In genomic region chr20:1341561-1342265, GRCh38 we compare ENCODE assay signal across 14 cellular contexts. TPM values are rescaled to one million over a fixed set of nuclear protein-coding genes. Genes with fewer than 3 reads are reported as not detected.
DNase-seq lines count a peak whose midpoint lies in the region; ATAC-seq and TF ChIP-seq lines count a peak whose summit lies in the region.
"Had no signal": no experiment of that assay in that cellular context is flagged by ENCODE, and none has a peak within 500 bp of the region (broad histone marks: within the 10 kb centered on the region; RNA-seq: fewer than 3 reads in every experiment).

No MANE protein-coding gene starts in this region.

- H2AK5ac ChIP-seq in mesenchymal stem cell (ENCODE audit: low read length, severe bottlenecking), result no peak overlapping the region

- peak overlapping the region; percentile 25 to 81 for H3K18ac ChIP-seq in mesenchymal stem cell (ENCODE audit: low read depth in 1 of 2, low read length in 2 of 2)

- WGBS in mesenchymal stem cell, result 65% methylated on average over 5 of the region's 5 CpGs

- peaks cover 19% of the 10 kb centered on the region for H3K79me1 ChIP-seq in mesenchymal stem cell (replicated peaks; ENCODE audit: low read length, poor library complexity, severe bottlenecking)

- peaks cover 0 to 5% of the 10 kb centered on the region in 2 experiments for H3K36me3 ChIP-seq in mesenchymal stem cell (ENCODE audit: control insufficient read depth in 1 of 2, insufficient read depth in 2 of 2, low read depth in 1 of 2, low read length in 2 of 2)

- no peak overlapping the region for H2AFZ ChIP-seq in mesenchymal stem cell (ENCODE audit: low read depth, low read length)

- no peaks in the 10 kb centered on the region for H3K27me3 ChIP-seq in mesenchymal stem cell (ENCODE audit: control insufficient read depth in 1 of 2, insufficient read depth in 1 of 2, low read length in 2 of 2)

- H3K4me3 ChIP-seq in AG10803 (ENCODE audit: low read length) (no peak overlapping the region), astrocyte of the spinal cord (ENCODE audit: low read depth, low read length) (no peak overlapping the region), mesenchymal stem cell (ENCODE audit: insufficient read depth in 1 of 2, low read depth in 1 of 2, low read length in 2 of 2) (no peak overlapping the region)

- H3K4me1 ChIP-seq in mesenchymal stem cell (ENCODE audit: control insufficient read depth, insufficient read depth, low read depth, low read length), result peaks cover 4% of the 10 kb centered on the region

- H3K9me3 ChIP-seq in mesenchymal stem cell (ENCODE audit: control insufficient read depth, low read length), result peaks cover 2% of the 10 kb centered on the region

- DNase-seq in AG10803 (ENCODE audit: low read depth), result peak; percentile 70
- DNase-seq in GM04504 (ENCODE audit: low read depth), result peak; percentile 40
- peak; percentile 31 for DNase-seq in astrocyte of the spinal cord (ENCODE audit: low read depth, low spot score)
- DNase-seq in mesenchymal stem cell, result peak; percentile 95
- DNase-seq in SW 1271 (lab: John Stamatoyannopoulos, UW), result no peak
- DNase-seq in omental fat pad (ENCODE audit: low spot score), result no peak
- no peak for DNase-seq in NCI-H2227 treated with DMSO at 0.1 percent for 48 hours (lab: John Stamatoyannopoulos, UW)
- DNase-seq: H7; left cardiac atrium; NCI-H345; nucleus accumbens; Right ventricle myocardium superior; stimulated activated CD4-positive, alpha-beta T cell treated with anti-CD3 and anti-CD28 coated beads, Interleukin-2, amount 100 ng/mL, for 24 hours had no signal

- no peak overlapping the region for H3K4ac ChIP-seq in mesenchymal stem cell (ENCODE audit: low read depth in 1 of 2, low read length in 2 of 2)

- no peak overlapping the region for H3K27ac ChIP-seq in mesenchymal stem cell (ENCODE audit: low read length, poor library complexity, severe bottlenecking)

- no peak overlapping the region for H3K4me2 ChIP-seq in mesenchymal stem cell (ENCODE audit: low read length, poor library complexity, severe bottlenecking)

- peak overlapping the region in 1 of 2 experiments; percentile 37 for H2BK12ac ChIP-seq in mesenchymal stem cell (ENCODE audit: low read length in 2 of 2)

- peak overlapping the region; percentile 22 for H4K8ac ChIP-seq in mesenchymal stem cell (ENCODE audit: low read length)

- H2BK15ac ChIP-seq in mesenchymal stem cell (ENCODE audit: low read depth, poor library complexity, severe bottlenecking), result peak overlapping the region; percentile 45

- H3K23ac ChIP-seq in mesenchymal stem cell (ENCODE audit: low read length in 2 of 2), result no peak overlapping the region

- TF ChIP-seq CTCF in AG10803 (conservative IDR thresholded peaks at IDR 0.05; ENCODE audit: low read length) (no peak), astrocyte of the spinal cord (IDR thresholded peaks at IDR 0.05; ENCODE audit: low read depth, low read length) (no peak), omental fat pad (IDR thresholded peaks at IDR 0.05) (no peak)

- H2BK5ac ChIP-seq in mesenchymal stem cell (ENCODE audit: low read depth, low read length, poor library complexity, severe bottlenecking), result no peak overlapping the region

- H4K91ac ChIP-seq in mesenchymal stem cell (ENCODE audit: low read length), result no peak overlapping the region

- no peak overlapping the region for H3K9ac ChIP-seq in mesenchymal stem cell (ENCODE audit: low read length)

- in situ Hi-C loops in astrocyte of the spinal cord (cut with HindIII; ENCODE audit: low sequenced_read_pairs), result no loop called here

- no peak for ATAC-seq in GM19023 (IDR thresholded peaks at IDR 0.05; ENCODE audit: unreplicated experiment)
- no peak for ATAC-seq in omental fat pad (ENCODE audit: low FRiP score)

- H3K14ac ChIP-seq in mesenchymal stem cell (ENCODE audit: low read length in 2 of 2), result peak overlapping the region in 1 of 2 experiments; percentile 6

- no peak overlapping the region for H2BK120ac ChIP-seq in mesenchymal stem cell (ENCODE audit: low read depth, low read length)

RNA-seq across cellular contexts. Expression of gene SDCBP2, which starts 12.8 kb away (rescaled TPM):
- polyA plus RNA-seq in mesenchymal stem cell (2013, experiment 1 of 2), result 1.6 TPM
- 1.8 TPM for polyA plus RNA-seq in mesenchymal stem cell (2013, experiment 2 of 2)
- 10 to 100 TPM in 2 of 4 donors, 1 to 10 TPM in 2; 7.7 to 18.0 (median 9.8) TPM for total RNA-seq in omental fat pad

RNA-seq across cellular contexts. Expression of gene FKBP1A, which starts 51.1 kb away (rescaled TPM):
- polyA plus RNA-seq in mesenchymal stem cell (2013, experiment 1 of 2), result 511 TPM
- polyA plus RNA-seq in mesenchymal stem cell (2013, experiment 2 of 2), result 515 TPM
- 100 to 1,000 TPM; 204 to 275 (median 241) TPM for total RNA-seq in omental fat pad

Comparison
In these comparisons a context has a peak if more than half of its experiments do, and no peak if none do; other contexts are left out.
1. DNase-seq: peak in AG10803 (single experiment), GM04504 (single experiment), astrocyte of the spinal cord (single experiment) and mesenchymal stem cell (single experiment); none in SW 1271 (0 of 2), omental fat pad (single experiment) and NCI-H2227 treated with DMSO at 0.1 percent for 48 hours (single experiment).